9 cellular contexts compared by ENCODE assay signal in the genomic region with DNA sequence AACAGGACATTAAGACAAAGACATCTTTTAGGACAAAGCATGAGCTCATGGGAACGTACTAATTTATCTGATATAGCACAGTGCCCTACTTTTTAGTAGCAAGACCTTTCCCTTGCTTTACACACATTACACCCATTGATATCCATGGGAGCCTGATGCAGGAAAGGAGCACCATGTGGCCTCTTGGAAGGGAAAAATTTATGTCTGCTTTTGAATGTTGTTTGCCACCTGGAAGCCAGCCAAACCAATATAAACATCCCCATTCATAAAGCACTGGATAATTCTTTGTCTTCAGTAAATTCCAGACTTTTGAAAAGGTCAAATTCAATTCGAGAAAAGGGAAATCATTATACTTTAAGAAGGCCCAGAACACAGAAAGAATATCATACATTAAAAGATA.
DNase-seq lines count a peak whose midpoint lies in the region; ATAC-seq and TF ChIP-seq lines count a peak whose summit lies in the region.
"Had no signal": no experiment of that assay in that cellular context is flagged by ENCODE, and none has a peak within 500 bp of the region (broad histone marks: within the 10 kb centered on the region; RNA-seq: fewer than 3 reads in every experiment).

No MANE protein-coding gene starts in this region.

- H3K36me3 ChIP-seq in HEK293 (ENCODE audit: control insufficient read depth in 2 of 2, insufficient read depth in 1 of 2, low read length in 2 of 2) (no peaks in the 10 kb centered on the region), skeletal muscle satellite cell (ENCODE audit: insufficient read depth, low read length) (peaks cover 4% of the 10 kb centered on the region)
- H3K36me3 ChIP-seq: tibial artery had no signal

- no peak overlapping the region for H3K4me3 ChIP-seq in HEK293 (ENCODE audit: low read depth, low read length)
- no peak overlapping the region for H3K4me3 ChIP-seq in skeletal muscle satellite cell (ENCODE audit: low read length)
- H3K4me3 ChIP-seq: tibial artery had no signal

- POLR2A ChIA-PET in HEK293 (lab: Yijun Ruan, JAX), result interaction anchor here (0.8 to 1.7 kb wide), 2 partner anchors 42 to 48 kb away, joined by 3 to 4 read pairs; no protein-coding TSS in a partner anchor

- peak overlapping the region; percentile 5 for H3K4me2 ChIP-seq in skeletal muscle satellite cell (ENCODE audit: low read length)

- H3K36me3 Mint-ChIP-seq in chondrocyte (ENCODE audit: low read depth), result no peaks in the 10 kb centered on the region
- H3K36me3 Mint-ChIP-seq in T-helper 17 cell (ENCODE audit: low read depth), result no peaks in the 10 kb centered on the region

- H3K27me3 ChIP-seq in skeletal muscle satellite cell (ENCODE audit: control insufficient read depth, insufficient read depth, low read length), result no peaks in the 10 kb centered on the region
- H3K27me3 ChIP-seq: tibial artery had no signal

- TF ChIP-seq CTCF in HEK293 (tag by site-specific recombination; IDR thresholded peaks at IDR 0.05), result no peak
- TF ChIP-seq CTCF in chondrocyte (IDR thresholded peaks at IDR 0.05), result no peak

- H3K27ac Mint-ChIP-seq in chondrocyte (ENCODE audit: unreplicated experiment) (peak overlapping the region; percentile 84), T-helper 17 cell (no peak overlapping the region)

- no peak overlapping the region for H3K4me3 Mint-ChIP-seq in chondrocyte (ENCODE audit: unreplicated experiment)
- no peak overlapping the region for H3K4me3 Mint-ChIP-seq in T-helper 17 cell

- H3K4me1 Mint-ChIP-seq in chondrocyte (ENCODE audit: low read depth), result peaks cover 68% of the 10 kb centered on the region
- H3K4me1 Mint-ChIP-seq in T-helper 17 cell, result peaks cover 2% of the 10 kb centered on the region

- no peaks in the 10 kb centered on the region for H3K9me3 Mint-ChIP-seq in chondrocyte (ENCODE audit: low read depth)

- H3K27ac ChIP-seq in HEK293 (ENCODE audit: extremely low read depth, low read depth, low read length), result peak overlapping the region; percentile 48; the same call in 1 of the 2 replicates
- H3K27ac ChIP-seq: tibial artery had no signal

- H3K4me1 ChIP-seq in HEK293 (ENCODE audit: control insufficient read depth, insufficient read depth, low read length) (peaks cover 46% of the 10 kb centered on the region), skeletal muscle satellite cell (ENCODE audit: control insufficient read depth, insufficient read depth, low read length) (peaks cover 64% of the 10 kb centered on the region)

- H3K9ac ChIP-seq in skeletal muscle satellite cell (ENCODE audit: low read depth, low read length), result peak overlapping the region; percentile 4

- no peak for ATAC-seq in activated CD4-positive, CD25-positive, alpha-beta regulatory T cell treated with anti-CD3 and anti-CD28 coated beads, Interleukin-2, amount 50 U/mL, for 24 hours
- no peak for ATAC-seq in T-helper 17 cell

- DNase-seq in NCI-H226, result peak; percentile 29
- DNase-seq in chondrocyte (ENCODE audit: low spot score), result no peak
- DNase-seq in T-helper 17 cell, result no peak
- DNase-seq in activated CD4-positive, alpha-beta T cell treated with anti-CD3 and anti-CD28 coated beads, Interleukin-2, amount 50 U/mL, for 48 hours, result no peak
- DNase-seq: KG1, tibial artery had no signal

- CTCF ChIA-PET in HEK293 (lab: Yijun Ruan, JAX), result interaction anchor here (0.5 to 1.9 kb wide), 10 partner anchors 8 to 148 kb away, joined by 3 to 9 read pairs (median 5); no protein-coding TSS in a partner anchor

- H3K27me3 Mint-ChIP-seq in chondrocyte (ENCODE audit: low read depth), result no peaks in the 10 kb centered on the region
- H3K27me3 Mint-ChIP-seq in T-helper 17 cell, result no peaks in the 10 kb centered on the region

- no peaks in the 10 kb centered on the region for H3K9me3 ChIP-seq in HEK293 (ENCODE audit: control insufficient read depth, insufficient read depth, low read depth, low read length)
- H3K9me3 ChIP-seq in skeletal muscle satellite cell (replicated peaks; ENCODE audit: low read length), result no peaks in the 10 kb centered on the region
- no peaks in the 10 kb centered on the region for H3K9me3 ChIP-seq in T-helper 17 cell (ENCODE audit: control insufficient read depth, low read length, poor library complexity, severe bottlenecking)
- H3K9me3 ChIP-seq: tibial artery had no signal

TF ChIP-seq in HEK293, 187 proteins besides CTCF, POLR2A, EP300 and RAD21:
- TF ChIP-seq ZIC2 (tag by site-specific recombination; IDR thresholded peaks at IDR 0.05), result peak; percentile 58
- TF ChIP-seq, protein P1, sequence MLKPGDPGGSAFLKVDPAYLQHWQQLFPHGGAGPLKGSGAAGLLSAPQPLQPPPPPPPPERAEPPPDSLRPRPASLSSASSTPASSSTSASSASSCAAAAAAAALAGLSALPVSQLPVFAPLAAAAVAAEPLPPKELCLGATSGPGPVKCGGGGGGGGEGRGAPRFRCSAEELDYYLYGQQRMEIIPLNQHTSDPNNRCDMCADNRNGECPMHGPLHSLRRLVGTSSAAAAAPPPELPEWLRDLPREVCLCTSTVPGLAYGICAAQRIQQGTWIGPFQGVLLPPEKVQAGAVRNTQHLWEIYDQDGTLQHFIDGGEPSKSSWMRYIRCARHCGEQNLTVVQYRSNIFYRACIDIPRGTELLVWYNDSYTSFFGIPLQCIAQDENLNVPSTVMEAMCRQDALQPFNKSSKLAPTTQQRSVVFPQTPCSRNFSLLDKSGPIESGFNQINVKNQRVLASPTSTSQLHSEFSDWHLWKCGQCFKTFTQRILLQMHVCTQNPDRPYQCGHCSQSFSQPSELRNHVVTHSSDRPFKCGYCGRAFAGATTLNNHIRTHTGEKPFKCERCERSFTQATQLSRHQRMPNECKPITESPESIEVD (tag by site-specific recombination; IDR thresholded peaks at IDR 0.05), result peak; percentile 62
- TF ChIP-seq, protein P2, sequence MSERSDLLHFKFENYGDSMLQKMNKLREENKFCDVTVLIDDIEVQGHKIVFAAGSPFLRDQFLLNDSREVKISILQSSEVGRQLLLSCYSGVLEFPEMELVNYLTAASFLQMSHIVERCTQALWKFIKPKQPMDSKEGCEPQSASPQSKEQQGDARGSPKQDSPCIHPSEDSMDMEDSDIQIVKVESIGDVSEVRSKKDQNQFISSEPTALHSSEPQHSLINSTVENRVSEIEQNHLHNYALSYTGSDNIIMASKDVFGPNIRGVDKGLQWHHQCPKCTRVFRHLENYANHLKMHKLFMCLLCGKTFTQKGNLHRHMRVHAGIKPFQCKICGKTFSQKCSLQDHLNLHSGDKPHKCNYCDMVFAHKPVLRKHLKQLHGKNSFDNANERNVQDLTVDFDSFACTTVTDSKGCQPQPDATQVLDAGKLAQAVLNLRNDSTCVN (tag by site-specific recombination; optimal IDR thresholded peaks at IDR 0.05), result no peak
- TF ChIP-seq, protein P3, sequence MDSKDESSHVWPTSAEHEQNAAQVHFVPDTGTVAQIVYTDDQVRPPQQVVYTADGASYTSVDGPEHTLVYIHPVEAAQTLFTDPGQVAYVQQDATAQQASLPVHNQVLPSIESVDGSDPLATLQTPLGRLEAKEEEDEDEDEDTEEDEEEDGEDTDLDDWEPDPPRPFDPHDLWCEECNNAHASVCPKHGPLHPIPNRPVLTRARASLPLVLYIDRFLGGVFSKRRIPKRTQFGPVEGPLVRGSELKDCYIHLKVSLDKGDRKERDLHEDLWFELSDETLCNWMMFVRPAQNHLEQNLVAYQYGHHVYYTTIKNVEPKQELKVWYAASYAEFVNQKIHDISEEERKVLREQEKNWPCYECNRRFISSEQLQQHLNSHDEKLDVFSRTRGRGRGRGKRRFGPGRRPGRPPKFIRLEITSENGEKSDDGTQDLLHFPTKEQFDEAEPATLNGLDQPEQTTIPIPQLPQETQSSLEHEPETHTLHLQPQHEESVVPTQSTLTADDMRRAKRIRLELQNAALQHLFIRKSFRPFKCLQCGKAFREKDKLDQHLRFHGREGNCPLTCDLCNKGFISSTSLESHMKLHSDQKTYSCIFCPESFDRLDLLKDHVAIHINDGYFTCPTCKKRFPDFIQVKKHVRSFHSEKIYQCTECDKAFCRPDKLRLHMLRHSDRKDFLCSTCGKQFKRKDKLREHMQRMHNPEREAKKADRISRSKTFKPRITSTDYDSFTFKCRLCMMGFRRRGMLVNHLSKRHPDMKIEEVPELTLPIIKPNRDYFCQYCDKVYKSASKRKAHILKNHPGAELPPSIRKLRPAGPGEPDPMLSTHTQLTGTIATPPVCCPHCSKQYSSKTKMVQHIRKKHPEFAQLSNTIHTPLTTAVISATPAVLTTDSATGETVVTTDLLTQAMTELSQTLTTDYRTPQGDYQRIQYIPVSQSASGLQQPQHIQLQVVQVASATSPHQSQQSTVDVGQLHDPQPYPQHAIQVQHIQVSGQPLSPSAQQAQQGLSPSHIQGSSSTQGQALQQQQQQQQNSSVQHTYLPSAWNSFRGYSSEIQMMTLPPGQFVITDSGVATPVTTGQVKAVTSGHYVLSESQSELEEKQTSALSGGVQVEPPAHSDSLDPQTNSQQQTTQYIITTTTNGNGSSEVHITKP (tag by site-specific recombination; IDR thresholded peaks at IDR 0.05), result peak; percentile 33; the same call in 1 of the 2 replicates
- TF ChIP-seq IKZF3 (tag by site-specific recombination; IDR thresholded peaks at IDR 0.05), result peak; percentile 38; the same call in 1 of the 2 replicates
- TF ChIP-seq ZNF707 (tag by site-specific recombination; IDR thresholded peaks at IDR 0.05), result no peak
- TF ChIP-seq MZF1 (tag by site-specific recombination; IDR thresholded peaks at IDR 0.05; ENCODE audit: borderline replicate concordance), result peak; percentile 72; the same call in 1 of the 2 replicates
- peak; percentile 41 for TF ChIP-seq FEZF1 (tag by site-specific recombination; IDR thresholded peaks at IDR 0.05)
- TF ChIP-seq TRIM28 (IDR thresholded peaks at IDR 0.05; ENCODE audit: borderline replicate concordance, low read length), result 0 out of 2 replicates have a peak, but pooled peaks have one; percentile 43
